ENCODE assay signal across 1 cellular context in the genomic region with DNA sequence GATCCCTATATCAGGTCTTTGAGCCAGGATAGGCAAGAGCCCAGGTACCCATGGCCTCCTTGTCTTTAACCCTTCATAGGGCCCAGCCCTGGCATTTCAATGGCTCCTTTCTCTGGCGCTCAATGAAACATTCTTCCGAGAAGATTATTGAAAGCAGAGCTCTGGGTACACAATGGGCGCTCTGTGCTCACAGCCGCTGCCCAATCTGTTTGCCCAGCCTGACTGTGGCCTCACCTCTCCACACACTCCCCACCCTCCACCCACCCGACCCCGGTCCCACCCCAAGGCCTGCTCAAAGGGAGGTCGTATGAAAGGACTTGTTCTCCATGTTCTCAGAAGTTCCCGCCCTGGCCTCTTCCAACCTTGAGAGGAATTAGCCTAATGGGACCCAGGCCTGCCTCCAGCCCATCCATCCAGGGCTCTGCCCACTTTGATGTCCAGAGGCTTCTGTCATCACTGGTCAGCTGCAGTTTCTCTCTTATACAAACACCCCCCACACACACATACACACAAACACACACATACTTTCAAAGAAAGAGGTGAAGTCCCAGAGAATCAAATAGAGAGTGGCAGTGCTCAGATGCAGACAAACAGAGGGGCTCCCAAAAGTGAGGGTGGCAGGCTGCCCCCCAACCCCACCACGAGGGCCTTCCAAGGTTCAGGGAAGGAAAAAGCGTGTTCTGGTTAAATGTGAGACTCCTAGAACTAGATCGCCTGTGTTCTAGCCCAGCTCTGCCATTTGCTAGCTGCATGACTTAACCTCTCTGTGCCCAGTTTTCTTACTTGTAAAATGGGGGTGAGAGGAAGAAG.
TF ChIP-seq lines count a peak whose summit lies in the region.

No MANE protein-coding gene starts in this region.

TF ChIP-seq in HepG2, 621 proteins besides CTCF, POLR2A, EP300 and RAD21 (continued from another document and continues in another):
- TF ChIP-seq ZFX (CRISPR knock-in tag; IDR thresholded peaks at IDR 0.05; ENCODE audit: low read depth) (peak; percentile 41), PTBP1 (IDR thresholded peaks at IDR 0.05; ENCODE audit: low read depth, low read length, poor library complexity, severe bottlenecking) (no peak), SIX1 (CRISPR knock-in tag; IDR thresholded peaks at IDR 0.05; ENCODE audit: borderline replicate concordance) (0 out of 2 replicates have a peak, but pooled peaks have one; percentile 24), ZNF331 (CRISPR knock-in tag; IDR thresholded peaks at IDR 0.05) (peak; percentile 11; the same call in 1 of the 2 replicates), NFIC (IDR thresholded peaks at IDR 0.05; ENCODE audit: low read length) (0 out of 2 replicates have a peak, but pooled peaks have one; percentile 60), ZNF614 (CRISPR knock-in tag; IDR thresholded peaks at IDR 0.05; ENCODE audit: borderline replicate concordance) (0 out of 2 replicates have a peak, but pooled peaks have one; percentile 14), ZNF713 (CRISPR knock-in tag; IDR thresholded peaks at IDR 0.05) (no peak), ISL2 (CRISPR knock-in tag; IDR thresholded peaks at IDR 0.05) (peak; percentile 97), ZNF772 (CRISPR knock-in tag; IDR thresholded peaks at IDR 0.05) (0 out of 2 replicates have a peak, but pooled peaks have one; percentile 9), YY1 (IDR thresholded peaks at IDR 0.05; ENCODE audit: insufficient read depth, insufficient replicate concordance, low read depth, low read length) (peak; percentile 52), MEIS2 (CRISPR knock-in tag; IDR thresholded peaks at IDR 0.05) (peak; percentile 34; the same call in 1 of the 2 replicates), ZNF883 (CRISPR knock-in tag; IDR thresholded peaks at IDR 0.05; ENCODE audit: not compliant biosample characterization) (no peak), ZNF746 (CRISPR knock-in tag; IDR thresholded peaks at IDR 0.05) (peak; percentile 61; the same call in 1 of the 2 replicates), DMAP1 (CRISPR knock-in tag; IDR thresholded peaks at IDR 0.05) (0 out of 2 replicates have a peak, but pooled peaks have one; percentile 36), ZBTB7B (CRISPR knock-in tag; IDR thresholded peaks at IDR 0.05) (peak; percentile 90), SAP130 (CRISPR knock-in tag; IDR thresholded peaks at IDR 0.05; ENCODE audit: low read depth) (peak; percentile 12; the same call in 1 of the 2 replicates), ATM (IDR thresholded peaks at IDR 0.05; ENCODE audit: borderline replicate concordance) (no peak), FOXA1 (IDR thresholded peaks at IDR 0.05) (no peak), FOXA1 (CRISPR knock-in tag; IDR thresholded peaks at IDR 0.05) (peak; percentile 73), NR2F2 (IDR thresholded peaks at IDR 0.05; ENCODE audit: borderline replicate concordance, low read depth) (peak; percentile 84; the same call in 1 of the 2 replicates), ZNF20 (CRISPR knock-in tag; IDR thresholded peaks at IDR 0.05) (no peak), ZFP37 (CRISPR knock-in tag; IDR thresholded peaks at IDR 0.05; ENCODE audit: borderline replicate concordance) (no peak), PITX1 (CRISPR knock-in tag; IDR thresholded peaks at IDR 0.05) (peak; percentile 91; the same call in 1 of the 2 replicates), RXRB (CRISPR knock-in tag; IDR thresholded peaks at IDR 0.05; ENCODE audit: borderline replicate concordance) (peak; percentile 13; the same call in 1 of the 2 replicates), TCF7L2 (IDR thresholded peaks at IDR 0.05; ENCODE audit: low read depth, low read length) (peak; percentile 80), ATF7-NPFF (CRISPR knock-in tag; IDR thresholded peaks at IDR 0.05; ENCODE audit: low read depth) (no peak), ZNF567 (CRISPR knock-in tag; IDR thresholded peaks at IDR 0.05; ENCODE audit: borderline replicate concordance) (no peak), KDM5B (CRISPR knock-in tag; IDR thresholded peaks at IDR 0.05; ENCODE audit: borderline replicate concordance) (no peak), ZSCAN20 (CRISPR knock-in tag; IDR thresholded peaks at IDR 0.05; ENCODE audit: borderline replicate concordance) (no peak), CREB1 (IDR thresholded peaks at IDR 0.05) (no peak), CREB1 (CRISPR knock-in tag; IDR thresholded peaks at IDR 0.05) (peak; percentile 46; the same call in 1 of the 2 replicates), ZNF501 (CRISPR knock-in tag; IDR thresholded peaks at IDR 0.05) (no peak), PRPF4 (IDR thresholded peaks at IDR 0.05; ENCODE audit: low read depth, low read length, poor library complexity, severe bottlenecking) (no peak), HNF4G (IDR thresholded peaks at IDR 0.05; ENCODE audit: borderline replicate concordance, low read depth, low read length) (peak; percentile 7; the same call in 1 of the 2 replicates), HNF4G (CRISPR knock-in tag; IDR thresholded peaks at IDR 0.05; ENCODE audit: borderline replicate concordance, low read depth) (no peak), MYC (CRISPR knock-in tag; IDR thresholded peaks at IDR 0.05; ENCODE audit: borderline replicate concordance) (no peak)
- TF ChIP-seq, protein P1, sequence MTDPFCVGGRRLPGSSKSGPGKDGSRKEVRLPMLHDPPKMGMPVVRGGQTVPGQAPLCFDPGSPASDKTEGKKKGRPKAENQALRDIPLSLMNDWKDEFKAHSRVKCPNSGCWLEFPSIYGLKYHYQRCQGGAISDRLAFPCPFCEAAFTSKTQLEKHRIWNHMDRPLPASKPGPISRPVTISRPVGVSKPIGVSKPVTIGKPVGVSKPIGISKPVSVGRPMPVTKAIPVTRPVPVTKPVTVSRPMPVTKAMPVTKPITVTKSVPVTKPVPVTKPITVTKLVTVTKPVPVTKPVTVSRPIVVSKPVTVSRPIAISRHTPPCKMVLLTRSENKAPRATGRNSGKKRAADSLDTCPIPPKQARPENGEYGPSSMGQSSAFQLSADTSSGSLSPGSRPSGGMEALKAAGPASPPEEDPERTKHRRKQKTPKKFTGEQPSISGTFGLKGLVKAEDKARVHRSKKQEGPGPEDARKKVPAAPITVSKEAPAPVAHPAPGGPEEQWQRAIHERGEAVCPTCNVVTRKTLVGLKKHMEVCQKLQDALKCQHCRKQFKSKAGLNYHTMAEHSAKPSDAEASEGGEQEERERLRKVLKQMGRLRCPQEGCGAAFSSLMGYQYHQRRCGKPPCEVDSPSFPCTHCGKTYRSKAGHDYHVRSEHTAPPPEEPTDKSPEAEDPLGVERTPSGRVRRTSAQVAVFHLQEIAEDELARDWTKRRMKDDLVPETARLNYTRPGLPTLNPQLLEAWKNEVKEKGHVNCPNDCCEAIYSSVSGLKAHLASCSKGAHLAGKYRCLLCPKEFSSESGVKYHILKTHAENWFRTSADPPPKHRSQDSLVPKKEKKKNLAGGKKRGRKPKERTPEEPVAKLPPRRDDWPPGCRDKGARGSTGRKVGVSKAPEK (CRISPR knock-in tag; IDR thresholded peaks at IDR 0.05; ENCODE audit: borderline replicate concordance): no peak
- TF ChIP-seq, protein P2, sequence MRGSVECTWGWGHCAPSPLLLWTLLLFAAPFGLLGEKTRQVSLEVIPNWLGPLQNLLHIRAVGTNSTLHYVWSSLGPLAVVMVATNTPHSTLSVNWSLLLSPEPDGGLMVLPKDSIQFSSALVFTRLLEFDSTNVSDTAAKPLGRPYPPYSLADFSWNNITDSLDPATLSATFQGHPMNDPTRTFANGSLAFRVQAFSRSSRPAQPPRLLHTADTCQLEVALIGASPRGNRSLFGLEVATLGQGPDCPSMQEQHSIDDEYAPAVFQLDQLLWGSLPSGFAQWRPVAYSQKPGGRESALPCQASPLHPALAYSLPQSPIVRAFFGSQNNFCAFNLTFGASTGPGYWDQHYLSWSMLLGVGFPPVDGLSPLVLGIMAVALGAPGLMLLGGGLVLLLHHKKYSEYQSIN (CRISPR knock-in tag; IDR thresholded peaks at IDR 0.05; ENCODE audit: borderline replicate concordance): no peak
- TF ChIP-seq, protein P3, sequence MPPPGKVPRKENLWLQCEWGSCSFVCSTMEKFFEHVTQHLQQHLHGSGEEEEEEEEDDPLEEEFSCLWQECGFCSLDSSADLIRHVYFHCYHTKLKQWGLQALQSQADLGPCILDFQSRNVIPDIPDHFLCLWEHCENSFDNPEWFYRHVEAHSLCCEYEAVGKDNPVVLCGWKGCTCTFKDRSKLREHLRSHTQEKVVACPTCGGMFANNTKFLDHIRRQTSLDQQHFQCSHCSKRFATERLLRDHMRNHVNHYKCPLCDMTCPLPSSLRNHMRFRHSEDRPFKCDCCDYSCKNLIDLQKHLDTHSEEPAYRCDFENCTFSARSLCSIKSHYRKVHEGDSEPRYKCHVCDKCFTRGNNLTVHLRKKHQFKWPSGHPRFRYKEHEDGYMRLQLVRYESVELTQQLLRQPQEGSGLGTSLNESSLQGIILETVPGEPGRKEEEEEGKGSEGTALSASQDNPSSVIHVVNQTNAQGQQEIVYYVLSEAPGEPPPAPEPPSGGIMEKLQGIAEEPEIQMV (CRISPR knock-in tag; IDR thresholded peaks at IDR 0.05; ENCODE audit: low read depth): no peak
- TF ChIP-seq, protein P4, sequence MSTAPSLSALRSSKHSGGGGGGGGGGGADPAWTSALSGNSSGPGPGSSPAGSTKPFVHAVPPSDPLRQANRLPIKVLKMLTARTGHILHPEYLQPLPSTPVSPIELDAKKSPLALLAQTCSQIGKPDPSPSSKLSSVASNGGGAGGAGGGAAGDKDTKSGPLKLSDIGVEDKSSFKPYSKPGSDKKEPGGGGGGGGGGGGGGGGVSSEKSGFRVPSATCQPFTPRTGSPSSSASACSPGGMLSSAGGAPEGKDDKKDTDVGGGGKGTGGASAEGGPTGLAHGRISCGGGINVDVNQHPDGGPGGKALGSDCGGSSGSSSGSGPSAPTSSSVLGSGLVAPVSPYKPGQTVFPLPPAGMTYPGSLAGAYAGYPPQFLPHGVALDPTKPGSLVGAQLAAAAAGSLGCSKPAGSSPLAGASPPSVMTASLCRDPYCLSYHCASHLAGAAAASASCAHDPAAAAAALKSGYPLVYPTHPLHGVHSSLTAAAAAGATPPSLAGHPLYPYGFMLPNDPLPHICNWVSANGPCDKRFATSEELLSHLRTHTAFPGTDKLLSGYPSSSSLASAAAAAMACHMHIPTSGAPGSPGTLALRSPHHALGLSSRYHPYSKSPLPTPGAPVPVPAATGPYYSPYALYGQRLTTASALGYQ (CRISPR knock-in tag; IDR thresholded peaks at IDR 0.05): peak; percentile 76
- TF ChIP-seq, protein P5, sequence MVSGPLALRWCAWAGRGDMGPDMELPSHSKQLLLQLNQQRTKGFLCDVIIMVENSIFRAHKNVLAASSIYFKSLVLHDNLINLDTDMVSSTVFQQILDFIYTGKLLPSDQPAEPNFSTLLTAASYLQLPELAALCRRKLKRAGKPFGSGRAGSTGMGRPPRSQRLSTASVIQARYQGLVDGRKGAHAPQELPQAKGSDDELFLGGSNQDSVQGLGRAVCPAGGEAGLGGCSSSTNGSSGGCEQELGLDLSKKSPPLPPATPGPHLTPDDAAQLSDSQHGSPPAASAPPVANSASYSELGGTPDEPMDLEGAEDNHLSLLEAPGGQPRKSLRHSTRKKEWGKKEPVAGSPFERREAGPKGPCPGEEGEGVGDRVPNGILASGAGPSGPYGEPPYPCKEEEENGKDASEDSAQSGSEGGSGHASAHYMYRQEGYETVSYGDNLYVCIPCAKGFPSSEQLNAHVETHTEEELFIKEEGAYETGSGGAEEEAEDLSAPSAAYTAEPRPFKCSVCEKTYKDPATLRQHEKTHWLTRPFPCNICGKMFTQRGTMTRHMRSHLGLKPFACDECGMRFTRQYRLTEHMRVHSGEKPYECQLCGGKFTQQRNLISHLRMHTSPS (CRISPR knock-in tag; IDR thresholded peaks at IDR 0.05; ENCODE audit: low read depth): peak; percentile 69; the same call in 1 of the 2 replicates
- TF ChIP-seq, protein P6, sequence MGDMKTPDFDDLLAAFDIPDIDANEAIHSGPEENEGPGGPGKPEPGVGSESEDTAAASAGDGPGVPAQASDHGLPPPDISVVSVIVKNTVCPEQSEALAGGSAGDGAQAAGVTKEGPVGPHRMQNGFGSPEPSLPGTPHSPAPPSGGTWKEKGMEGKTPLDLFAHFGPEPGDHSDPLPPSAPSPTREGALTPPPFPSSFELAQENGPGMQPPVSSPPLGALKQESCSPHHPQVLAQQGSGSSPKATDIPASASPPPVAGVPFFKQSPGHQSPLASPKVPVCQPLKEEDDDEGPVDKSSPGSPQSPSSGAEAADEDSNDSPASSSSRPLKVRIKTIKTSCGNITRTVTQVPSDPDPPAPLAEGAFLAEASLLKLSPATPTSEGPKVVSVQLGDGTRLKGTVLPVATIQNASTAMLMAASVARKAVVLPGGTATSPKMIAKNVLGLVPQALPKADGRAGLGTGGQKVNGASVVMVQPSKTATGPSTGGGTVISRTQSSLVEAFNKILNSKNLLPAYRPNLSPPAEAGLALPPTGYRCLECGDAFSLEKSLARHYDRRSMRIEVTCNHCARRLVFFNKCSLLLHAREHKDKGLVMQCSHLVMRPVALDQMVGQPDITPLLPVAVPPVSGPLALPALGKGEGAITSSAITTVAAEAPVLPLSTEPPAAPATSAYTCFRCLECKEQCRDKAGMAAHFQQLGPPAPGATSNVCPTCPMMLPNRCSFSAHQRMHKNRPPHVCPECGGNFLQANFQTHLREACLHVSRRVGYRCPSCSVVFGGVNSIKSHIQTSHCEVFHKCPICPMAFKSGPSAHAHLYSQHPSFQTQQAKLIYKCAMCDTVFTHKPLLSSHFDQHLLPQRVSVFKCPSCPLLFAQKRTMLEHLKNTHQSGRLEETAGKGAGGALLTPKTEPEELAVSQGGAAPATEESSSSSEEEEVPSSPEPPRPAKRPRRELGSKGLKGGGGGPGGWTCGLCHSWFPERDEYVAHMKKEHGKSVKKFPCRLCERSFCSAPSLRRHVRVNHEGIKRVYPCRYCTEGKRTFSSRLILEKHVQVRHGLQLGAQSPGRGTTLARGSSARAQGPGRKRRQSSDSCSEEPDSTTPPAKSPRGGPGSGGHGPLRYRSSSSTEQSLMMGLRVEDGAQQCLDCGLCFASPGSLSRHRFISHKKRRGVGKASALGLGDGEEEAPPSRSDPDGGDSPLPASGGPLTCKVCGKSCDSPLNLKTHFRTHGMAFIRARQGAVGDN (CRISPR knock-in tag; IDR thresholded peaks at IDR 0.05): peak; percentile 23; the same call in 1 of the 2 replicates
- TF ChIP-seq, protein P7, sequence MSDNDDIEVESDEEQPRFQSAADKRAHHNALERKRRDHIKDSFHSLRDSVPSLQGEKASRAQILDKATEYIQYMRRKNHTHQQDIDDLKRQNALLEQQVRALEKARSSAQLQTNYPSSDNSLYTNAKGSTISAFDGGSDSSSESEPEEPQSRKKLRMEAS (IDR thresholded peaks at IDR 0.05): peak; percentile 27
